ENCODE assay signal across 8 cellular contexts in genomic region chr14:23550827-23551265, GRCh38. TPM values are rescaled to one million over a fixed set of nuclear protein-coding genes. Genes with fewer than 3 reads are reported as not detected.
A peak's percentile ranks its signal among the peaks of the same experiment; 100 is the strongest.
DNase-seq lines count a peak whose midpoint lies in the region; ATAC-seq and TF ChIP-seq lines count a peak whose summit lies in the region.

No MANE protein-coding gene starts in this region.

- no peaks in the 10 kb centered on the region for H3K27me3 Mint-ChIP-seq in chondrocyte (ENCODE audit: low read depth)

- H2BK15ac ChIP-seq in IMR-90 (ENCODE audit: low read depth, low read length), result no peak overlapping the region

- dilution Hi-C loops in IMR-90 (cut with HindIII; ENCODE audit: low sequenced_read_pairs, unreplicated experiment), result no loop called here

- TF ChIP-seq CTCF in A673 (conservative IDR thresholded peaks at IDR 0.05; ENCODE audit: low read depth, low read length) (no peak), IMR-90 (conservative IDR thresholded peaks at IDR 0.05; ENCODE audit: low read depth, low read length) (no peak), chondrocyte (IDR thresholded peaks at IDR 0.05) (no peak)

- peak overlapping the region; percentile 21; the same call in 1 of the 2 replicates for H3K4ac ChIP-seq in IMR-90 (ENCODE audit: low read depth, low read length)

- H3K4me3 Mint-ChIP-seq in chondrocyte (ENCODE audit: unreplicated experiment), result no peak overlapping the region

- peak overlapping the region; percentile 10; the same call in 1 of the 2 replicates for H4K5ac ChIP-seq in IMR-90 (ENCODE audit: low read depth, low read length)

- H3K4me2 ChIP-seq in IMR-90 (ENCODE audit: low read depth, low read length), result peak overlapping the region; percentile 87

- no peaks in the 10 kb centered on the region for H3K36me3 Mint-ChIP-seq in chondrocyte (ENCODE audit: low read depth)

- H4K8ac ChIP-seq in IMR-90 (ENCODE audit: low read depth in 2 of 2, low read length in 2 of 2), result peak overlapping the region; percentile 32 to 59; a peak in 3 of 4 replicates

- no peak overlapping the region for H2AK5ac ChIP-seq in IMR-90 (ENCODE audit: low read depth, low read length)

- H3K9me3 ChIP-seq in A673 (ENCODE audit: low read depth, low read length, poor library complexity, severe bottlenecking) (no peaks in the 10 kb centered on the region), IMR-90 (ENCODE audit: control insufficient read depth, insufficient read depth, low read length) (no peaks in the 10 kb centered on the region)

- H3K27ac ChIP-seq in A673 (ENCODE audit: low read depth, low read length, poor library complexity, severe bottlenecking) (peak overlapping the region; percentile 58), IMR-90 (ENCODE audit: insufficient read depth, low read length) (peak overlapping the region; percentile 2; the same call in 1 of the 2 replicates)

- no peak overlapping the region for H3K56ac ChIP-seq in IMR-90 (ENCODE audit: extremely low read depth, insufficient read depth, low read length)

- peak overlapping the region; percentile 68 for H2AK9ac ChIP-seq in IMR-90 (replicated peaks; ENCODE audit: low read depth, low read length, poor library complexity)

- H2BK20ac ChIP-seq in IMR-90 (ENCODE audit: low read depth, low read length), result no peak overlapping the region

- no CpG with 5 or more reads among the region's 36 CpGs for WGBS in IMR-90 (ENCODE audit: extremely low coverage in 2 of 2, insufficient read length in 1 of 2), 2 experiments

- ATAC-seq in IMR-90 (ENCODE audit: low read depth), result peak; percentile 38
- no peak for ATAC-seq in GM18517 (IDR thresholded peaks at IDR 0.05; ENCODE audit: unreplicated experiment)

- peak overlapping the region; percentile 88 for H2AFZ ChIP-seq in IMR-90 (replicated peaks; ENCODE audit: low read length, poor library complexity)

- DNase-seq in A673 (ENCODE audit: low spot score) (no peak), IMR-90 (peak; percentile 10), chondrocyte (ENCODE audit: low spot score) (no peak), midbrain (lab: John Stamatoyannopoulos, UW) (peak; percentile 52), A172 (ENCODE audit: low spot score) (no peak)
- no peak for DNase-seq in activated CD4-positive, CD25-positive, alpha-beta regulatory T cell (lab: John Stamatoyannopoulos, UW)
- DNase-seq in activated T-cell treated with anti-CD3 and anti-CD28 coated beads, Interleukin-2, amount 50 U/mL, for 1 hour, result no peak

- H2BK5ac ChIP-seq in IMR-90 (ENCODE audit: low read depth, low read length, poor library complexity, severe bottlenecking), result no peak overlapping the region

- TF ChIP-seq POLR2A in IMR-90 (IDR thresholded peaks at IDR 0.05; ENCODE audit: low read depth, low read length), result no peak

- H4K20me1 ChIP-seq in IMR-90 (ENCODE audit: insufficient read depth, low read length), result no peaks in the 10 kb centered on the region

- no peak overlapping the region for H4K91ac ChIP-seq in IMR-90 (ENCODE audit: insufficient read depth, low read depth, low read length)

- no peak overlapping the region for H2BK120ac ChIP-seq in IMR-90 (ENCODE audit: low read depth, low read length)

- POLR2A ChIA-PET in A673 (lab: Charles Lee; ENCODE audit: low non-redundant PET), result interaction anchor here (0.9 kb wide), 1 partner anchor 13 kb away, joined by 3 read pairs; no protein-coding TSS in a partner anchor
- POLR2A ChIA-PET in IMR-90 (lab: Charles Lee; ENCODE audit: unreplicated experiment), result no interaction called here

- H3K4me1 ChIP-seq in A673 (ENCODE audit: insufficient read depth, low read length, poor library complexity, severe bottlenecking), result peaks cover 5% of the 10 kb centered on the region
- H3K4me1 ChIP-seq in IMR-90 (ENCODE audit: control insufficient read depth, insufficient read depth, low read length), result peaks cover 9% of the 10 kb centered on the region

- peaks cover 11% of the 10 kb centered on the region for H3K9me1 ChIP-seq in IMR-90 (ENCODE audit: insufficient read depth, low read length)

- no peak overlapping the region for H3K14ac ChIP-seq in IMR-90 (replicated peaks; ENCODE audit: low read depth, low read length)

- peak overlapping the region; percentile 87 for H3K4me3 ChIP-seq in A673 (ENCODE audit: low read depth, low read length, poor library complexity, severe bottlenecking)
- peak overlapping the region; percentile 64 for H3K4me3 ChIP-seq in IMR-90 (ENCODE audit: insufficient read depth, low read depth, low read length)

- CTCF ChIA-PET in A673 (lab: Charles Lee), result no interaction called here
- CTCF ChIA-PET in IMR-90 (lab: Yijun Ruan, JAX), result no interaction called here

- no peak overlapping the region for H3K18ac ChIP-seq in IMR-90 (ENCODE audit: low read depth, low read length)

- H3K79me1 ChIP-seq in IMR-90 (ENCODE audit: low read depth in 1 of 2, low read length in 2 of 2), result no peaks in the 10 kb centered on the region

- intact Hi-C loops in A673 (cut with micrococcal nuclease; ENCODE audit: unreplicated experiment) (no loop called here), IMR-90 (cut with micrococcal nuclease) (no loop called here)

- H3K4me1 Mint-ChIP-seq in chondrocyte (ENCODE audit: low read depth), result peaks cover 11% of the 10 kb centered on the region

- TF ChIP-seq RAD21 in IMR-90 (IDR thresholded peaks at IDR 0.05; ENCODE audit: low read length), result no peak

- H3K27ac Mint-ChIP-seq in chondrocyte (ENCODE audit: unreplicated experiment), result peak overlapping the region; percentile 84

- no peaks in the 10 kb centered on the region for H3K9me3 Mint-ChIP-seq in chondrocyte (ENCODE audit: low read depth)

- H3K36me3 ChIP-seq in A673 (ENCODE audit: insufficient read depth, low read length, poor library complexity, severe bottlenecking) (no peaks in the 10 kb centered on the region), IMR-90 (ENCODE audit: control insufficient read depth, insufficient read depth, low read length) (no peaks in the 10 kb centered on the region)

- 0 out of 2 replicates have a peak overlapping the region, but pooled peaks have one; percentile 66 for H3K23ac ChIP-seq in IMR-90 (ENCODE audit: low read depth, low read length)

- in situ Hi-C loops in IMR-90 (cut with MboI; ENCODE audit: low sequenced_read_pairs), result loop anchor here (10.0 kb wide), 1 partner anchor 226 kb away; the partner anchor contains the start of gene PABPN1

- BruUV-seq in A673 (replicated peaks; lab: Mats Ljungman, UMichigan) (no TSS peak), IMR-90 (replicated peaks; lab: Mats Ljungman, UMichigan) (no TSS peak)

- peak overlapping the region; percentile 25 for H3K9ac ChIP-seq in IMR-90 (ENCODE audit: low read depth, low read length)

- no peaks in the 10 kb centered on the region for H3K27me3 ChIP-seq in A673 (replicated peaks; ENCODE audit: insufficient read depth, low read depth, low read length, poor library complexity)
- no peaks in the 10 kb centered on the region; the same call in 1 of the 2 replicates for H3K27me3 ChIP-seq in IMR-90 (ENCODE audit: control insufficient read depth, insufficient read depth, low read length)

TF ChIP-seq in IMR-90, 13 proteins besides CTCF, POLR2A, EP300 and RAD21 (continues in another document):
- no peak for TF ChIP-seq BHLHE40 (IDR thresholded peaks at IDR 0.05; ENCODE audit: low read depth, low read length)
- TF ChIP-seq MXI1 (IDR thresholded peaks at IDR 0.05; ENCODE audit: borderline replicate concordance, low read depth, low read length), result no peak
- no peak for TF ChIP-seq FOS (IDR thresholded peaks at IDR 0.05; ENCODE audit: low read depth, low read length)
- TF ChIP-seq CHD1 (IDR thresholded peaks at IDR 0.05; ENCODE audit: low read depth, low read length), result no peak
- TF ChIP-seq ELK1 (IDR thresholded peaks at IDR 0.05; ENCODE audit: borderline replicate concordance, low read depth, low read length), result no peak

RNA-seq across cellular contexts. Expression of gene ZFHX2, which starts 0.7 kb away (rescaled TPM):
- total RNA-seq in A673 (2021) (4.8 and 5.8 TPM in 2 replicates), IMR-90 (2012; rRNA removed) (under 0.01 and 0.18 TPM in 2 replicates), chondrocyte (5.9 to 11.8 TPM (median 9.8 TPM) in 3 replicates)
- polyA plus RNA-seq in IMR-90 (2012; rRNA removed), result 0.53 and 0.67 TPM in 2 replicates
- polyA plus RNA-seq in IMR-90 (2012; cell fraction: cytosol; rRNA removed), result 0.19 and 0.24 TPM in 2 replicates
- polyA plus RNA-seq in IMR-90 (2012; cell fraction: nucleus; rRNA removed; ENCODE audit: low replicate concordance), result 0.44 and 0.90 TPM in 2 replicates
- total RNA-seq in A172 (2014; rRNA removed; shearing (Covaris generic)), result 0.29 TPM in 2 replicates

RNA-seq across cellular contexts. Expression of gene THTPA, which starts 5.2 kb away (rescaled TPM):
- total RNA-seq in A673 (2021), result 12.3 and 18.9 TPM in 2 replicates
- total RNA-seq in IMR-90 (2012; rRNA removed), result 5.0 and 5.8 TPM in 2 replicates
- polyA plus RNA-seq in IMR-90 (2012; rRNA removed), result 8.6 and 9.2 TPM in 2 replicates
- 9.5 and 10.3 TPM in 2 replicates for polyA plus RNA-seq in IMR-90 (2012; cell fraction: cytosol; rRNA removed)
- 20.1 and 27.8 TPM in 2 replicates for polyA plus RNA-seq in IMR-90 (2012; cell fraction: nucleus; rRNA removed; ENCODE audit: low replicate concordance)
- 11.8 to 21.6 TPM (median 12.3 TPM) in 3 replicates for total RNA-seq in chondrocyte
- 5.0 and 5.2 TPM in 2 replicates for total RNA-seq in A172 (2014; rRNA removed; shearing (Covaris generic))

RNA-seq across cellular contexts. Expression of gene AP1G2, which starts 16.7 kb away (rescaled TPM):
- total RNA-seq in A673 (2021) (26.0 and 40.1 TPM in 2 replicates), IMR-90 (2012; rRNA removed) (2.2 and 2.9 TPM in 2 replicates), chondrocyte (16.4 to 27.3 TPM (median 18.5 TPM) in 3 replicates)
- polyA plus RNA-seq in IMR-90 (2012; rRNA removed), result 19.2 and 19.7 TPM in 2 replicates
- polyA plus RNA-seq in IMR-90 (2012; cell fraction: cytosol; rRNA removed), result 4.7 and 6.1 TPM in 2 replicates
- polyA plus RNA-seq in IMR-90 (2012; cell fraction: nucleus; rRNA removed; ENCODE audit: low replicate concordance), result 148 and 262 TPM in 2 replicates
- 6.0 and 16.6 TPM in 2 replicates for total RNA-seq in A172 (2014; rRNA removed; shearing (Covaris generic))

RNA-seq across cellular contexts. Expression of gene JPH4, which starts 27.7 kb away (rescaled TPM):
- total RNA-seq in A673 (2021) (0.22 TPM in 1 of 2 replicates, not detected in the other), IMR-90 (2012; rRNA removed) (not detected in 2 replicates), chondrocyte (0.20 TPM in 1 of 3 replicates, not detected in the others)
- not detected in 2 replicates for polyA plus RNA-seq in IMR-90 (2012; rRNA removed)
- polyA plus RNA-seq in IMR-90 (2012; cell fraction: cytosol; rRNA removed), result not detected in 2 replicates
- polyA plus RNA-seq in IMR-90 (2012; cell fraction: nucleus; rRNA removed; ENCODE audit: low replicate concordance), result not detected in 2 replicates
- total RNA-seq in A172 (2014; rRNA removed; shearing (Covaris generic)), result not detected in 2 replicates

Comparison
In these comparisons a context has a peak if more than half of its experiments do, and no peak if none do; other contexts are left out.
1. DNase-seq: peak in IMR-90 (single experiment) and midbrain (single experiment); none in A673 (single experiment), chondrocyte (single experiment), activated CD4-positive, CD25-positive, alpha-beta regulatory T cell (0 of 4), activated T-cell treated with anti-CD3 and anti-CD28 coated beads, Interleukin-2, amount 50 U/mL, for 1 hour (single experiment) and A172 (single experiment).